In genomic region chr19:15104003-15104402, GRCh38 we compare ENCODE assay signal across 38 cellular contexts. TPM values are rescaled to one million over a fixed set of nuclear protein-coding genes. Genes with fewer than 3 reads are reported as not detected.
"Had no signal": no experiment of that assay in that cellular context is flagged by ENCODE, and none has a peak within 500 bp of the region (broad histone marks: within the 10 kb centered on the region; RNA-seq: fewer than 3 reads in every experiment).

No MANE protein-coding gene starts in this region.

- H3K36me3 ChIP-seq: adrenal gland, brain microvascular endothelial cell, breast epithelium had no signal

- H3K27ac Mint-ChIP-seq: activated B cell treated with CpG ODN at 0.5 μM for 24 hours; activated CD4-positive, alpha-beta memory T cell treated with anti-CD3 and anti-CD28 coated beads for 36 hours; activated CD4-positive, alpha-beta T cell treated with anti-CD3 and anti-CD28 coated beads, Interleukin-2, amount 10 ng/mL, durations not matched to agents 24 days and 14 days; activated CD8-positive, alpha-beta T cell treated with anti-CD3 and anti-CD28 coated beads for 36 hours; activated naive CD4-positive, alpha-beta T cell treated with anti-CD3 and anti-CD28 coated beads for 36 hours; activated naive CD4-positive, alpha-beta T cell treated with anti-CD3 and anti-CD28 coated beads, Interleukin-2, amount 50 U/mL, for 72 hours; activated naive CD8-positive, alpha-beta T cell treated with anti-CD3 and anti-CD28 coated beads for 36 hours; activated T-cell treated with anti-CD3 and anti-CD28 coated beads, Interleukin-2, amount 50 U/mL, for 72 hours; activated T-helper 1 cell treated with anti-CD3 and anti-CD28 coated beads, Interleukin-12 subunit alpha, Interleukin-12 subunit beta, Interleukin-2, Interleukin-4 antibody, amounts not matched to agents 30 ng/mL and 10 ng/mL and 1 ng/mL, durations not matched to agents 14 hours and 24 hours and 36 hours; activated T-helper 17 cell treated with anti-CD3 and anti-CD28 coated beads, Interleukin-2, amount 50 U/mL, for 72 hours; T-helper 1 cell treated with Interleukin-12 subunit alpha and Interleukin-12 subunit beta and Interleukin-4 antibody, amounts not matched to agents 30 μg/mL and 1 μg/mL, for 36 hours; T-helper 2 cell treated with Interferon-gamma antibody and Interleukin-4, amounts not matched to agents 5 μg/mL and 100 μg/mL, for 36 hours had no signal

- H3K4me3 Mint-ChIP-seq: activated B cell treated with CpG ODN at 0.5 μM for 24 hours; activated CD4-positive, alpha-beta memory T cell treated with anti-CD3 and anti-CD28 coated beads for 36 hours; activated CD4-positive, alpha-beta T cell treated with anti-CD3 and anti-CD28 coated beads, Interleukin-2, amount 10 ng/mL, durations not matched to agents 24 days and 14 days; activated CD8-positive, alpha-beta T cell treated with anti-CD3 and anti-CD28 coated beads for 36 hours; activated naive CD4-positive, alpha-beta T cell treated with anti-CD3 and anti-CD28 coated beads for 36 hours; activated naive CD8-positive, alpha-beta T cell treated with anti-CD3 and anti-CD28 coated beads for 36 hours; activated T-cell treated with anti-CD3 and anti-CD28 coated beads, Interleukin-2, amount 50 U/mL, for 4 hours; activated T-cell treated with anti-CD3 and anti-CD28 coated beads, Interleukin-2, amount 50 U/mL, for 72 hours; activated T-helper 1 cell treated with anti-CD3 and anti-CD28 coated beads, Interleukin-12 subunit alpha, Interleukin-12 subunit beta, Interleukin-2, Interleukin-4 antibody, amounts not matched to agents 30 ng/mL and 10 ng/mL and 1 ng/mL, durations not matched to agents 14 hours and 24 hours and 36 hours; activated T-helper 17 cell treated with anti-CD3 and anti-CD28 coated beads, Interleukin-2, amount 50 U/mL, for 72 hours; T-helper 1 cell treated with Interleukin-12 subunit alpha and Interleukin-12 subunit beta and Interleukin-4 antibody, amounts not matched to agents 30 μg/mL and 1 μg/mL, for 36 hours; T-helper 2 cell treated with Interferon-gamma antibody and Interleukin-4, amounts not matched to agents 5 μg/mL and 100 μg/mL, for 36 hours had no signal

- H3K27ac ChIP-seq: adrenal gland, body of pancreas, brain microvascular endothelial cell, breast epithelium, VCaP had no signal

- DNase-seq: activated B cell treated with CpG ODN at 0.5 μM for 24 hours; activated CD4-positive, alpha-beta memory T cell treated with anti-CD3 and anti-CD28 coated beads for 36 hours; activated CD4-positive, alpha-beta T cell treated with anti-CD3 and anti-CD28 coated beads for 4 hours; activated CD4-positive, alpha-beta T cell treated with anti-CD3 and anti-CD28 coated beads, Interleukin-2, amount 10 ng/mL, durations not matched to agents 24 days and 14 days; activated CD4-positive, alpha-beta T cell treated with anti-CD3 and anti-CD28 coated beads, Interleukin-2, amount 50 U/mL, for 1 hour; activated CD4-positive, alpha-beta T cell treated with anti-CD3 and anti-CD28 coated beads, Interleukin-2, amount 50 U/mL, for 4 hours; activated CD4-positive, CD25-positive, alpha-beta regulatory T cell treated with anti-CD3 and anti-CD28 coated beads, Interleukin-2, amount 50 U/mL, for 72 hours; activated CD8-positive, alpha-beta memory T cell treated with anti-CD3 and anti-CD28 coated beads, Interleukin-2, amount 50 U/mL, for 4 hours; activated CD8-positive, alpha-beta T cell treated with anti-CD3 and anti-CD28 coated beads for 36 hours; activated effector memory CD4-positive, alpha-beta T cell treated with anti-CD3 and anti-CD28 coated beads, Interleukin-2, amount 50 U/mL, for 16 hours; activated gamma-delta T cell treated with Interleukin-2 at 50 U/mL for 16 hours; activated naive CD4-positive, alpha-beta T cell; activated naive CD4-positive, alpha-beta T cell treated with anti-CD3 and anti-CD28 coated beads for 36 hours; activated naive CD4-positive, alpha-beta T cell treated with anti-CD3 and anti-CD28 coated beads, Interleukin-2, amount 50 U/mL, for 16 hours; activated naive CD8-positive, alpha-beta T cell treated with anti-CD3 and anti-CD28 coated beads for 36 hours; activated T-cell treated with anti-CD3 and anti-CD28 coated beads for 4 hours; activated T-cell treated with anti-CD3 and anti-CD28 coated beads, Interleukin-2, amount 50 U/mL, for 1 hour; activated T-cell treated with anti-CD3 and anti-CD28 coated beads, Interleukin-2, amount 50 U/mL, for 4 hours; activated T-cell treated with anti-CD3 and anti-CD28 coated beads, Interleukin-2, amount 50 U/mL, for 72 hours; adrenal gland; amniotic stem cell; aorta; body of pancreas; brain microvascular endothelial cell; central memory CD4-positive, alpha-beta T cell; T-helper 1 cell; T-helper 2 cell; T-helper 9 cell had no signal

- ATAC-seq: activated CD8-positive, alpha-beta T cell treated with anti-CD3 and anti-CD28 coated beads for 36 hours; activated naive CD4-positive, alpha-beta T cell treated with anti-CD3 and anti-CD28 coated beads, Interleukin-2, amount 50 U/mL, for 72 hours; activated T-cell treated with anti-CD3 and anti-CD28 coated beads, Interleukin-2, amount 50 U/mL, for 4 hours; activated T-cell treated with anti-CD3 and anti-CD28 coated beads, Interleukin-2, amount 50 U/mL, for 72 hours; activated T-helper 17 cell treated with anti-CD3 and anti-CD28 coated beads, Interleukin-2, amount 50 U/mL, for 72 hours; body of pancreas had no signal

- H3K4me1 ChIP-seq: breast epithelium had no signal

- H3K27me3 ChIP-seq: adrenal gland, body of pancreas, brain microvascular endothelial cell, breast epithelium had no signal

- H3K4me3 ChIP-seq: adrenal gland, body of pancreas, breast epithelium had no signal

RNA-seq across cellular contexts. Expression of gene SYDE1, which starts 3.2 kb away (rescaled TPM):
- total RNA-seq: activated B cell treated with CpG ODN at 0.5 μM for 24 hours had no signal

RNA-seq across cellular contexts. Expression of gene OR1I1, which starts 22.0 kb away (rescaled TPM):
- total RNA-seq: activated B cell treated with CpG ODN at 0.5 μM for 24 hours; activated CD4-positive, alpha-beta memory T cell treated with anti-CD3 and anti-CD28 coated beads for 36 hours; activated CD4-positive, alpha-beta T cell treated with anti-CD3 and anti-CD28 coated beads, Interleukin-2, amount 10 ng/mL, durations not matched to agents 24 days and 14 days; activated CD8-positive, alpha-beta memory T cell treated with anti-CD3 and anti-CD28 coated beads for 36 hours; activated CD8-positive, alpha-beta T cell treated with anti-CD3 and anti-CD28 coated beads for 36 hours; activated naive CD4-positive, alpha-beta T cell treated with anti-CD3 and anti-CD28 coated beads for 36 hours; activated naive CD4-positive, alpha-beta T cell treated with anti-CD3 and anti-CD28 coated beads, Interleukin-2, amount 50 U/mL, for 72 hours; activated naive CD8-positive, alpha-beta T cell treated with anti-CD3 and anti-CD28 coated beads for 36 hours; activated T-cell treated with anti-CD3 and anti-CD28 coated beads, Interleukin-2, amount 50 U/mL, for 4 hours; activated T-cell treated with anti-CD3 and anti-CD28 coated beads, Interleukin-2, amount 50 U/mL, for 72 hours; activated T-helper 1 cell treated with anti-CD3 and anti-CD28 coated beads, Interleukin-12 subunit alpha, Interleukin-12 subunit beta, Interleukin-2, Interleukin-4 antibody, amounts not matched to agents 30 ng/mL and 10 ng/mL and 1 ng/mL, durations not matched to agents 14 hours and 24 hours and 36 hours; activated T-helper 17 cell treated with anti-CD3 and anti-CD28 coated beads, Interleukin-2, amount 50 U/mL, for 72 hours; adrenal gland; aorta; astrocyte; body of pancreas; breast epithelium; cardiac septum had no signal

RNA-seq across cellular contexts. Expression of gene CASP14, which starts 54.7 kb away (rescaled TPM):
- total RNA-seq: activated B cell treated with CpG ODN at 0.5 μM for 24 hours; activated CD4-positive, alpha-beta memory T cell treated with anti-CD3 and anti-CD28 coated beads for 36 hours; activated CD4-positive, alpha-beta T cell treated with anti-CD3 and anti-CD28 coated beads, Interleukin-2, amount 10 ng/mL, durations not matched to agents 24 days and 14 days; activated CD8-positive, alpha-beta memory T cell treated with anti-CD3 and anti-CD28 coated beads for 36 hours; activated CD8-positive, alpha-beta T cell treated with anti-CD3 and anti-CD28 coated beads for 36 hours; activated naive CD4-positive, alpha-beta T cell treated with anti-CD3 and anti-CD28 coated beads for 36 hours; activated naive CD4-positive, alpha-beta T cell treated with anti-CD3 and anti-CD28 coated beads, Interleukin-2, amount 50 U/mL, for 72 hours; activated naive CD8-positive, alpha-beta T cell treated with anti-CD3 and anti-CD28 coated beads for 36 hours; activated T-cell treated with anti-CD3 and anti-CD28 coated beads, Interleukin-2, amount 50 U/mL, for 4 hours; activated T-cell treated with anti-CD3 and anti-CD28 coated beads, Interleukin-2, amount 50 U/mL, for 72 hours; activated T-helper 1 cell treated with anti-CD3 and anti-CD28 coated beads, Interleukin-12 subunit alpha, Interleukin-12 subunit beta, Interleukin-2, Interleukin-4 antibody, amounts not matched to agents 30 ng/mL and 10 ng/mL and 1 ng/mL, durations not matched to agents 14 hours and 24 hours and 36 hours; activated T-helper 17 cell treated with anti-CD3 and anti-CD28 coated beads, Interleukin-2, amount 50 U/mL, for 72 hours; adrenal gland; aorta; astrocyte; body of pancreas; cardiac septum had no signal
